ENCODE assay signal across 8 cellular contexts in genomic region chr22:44182591-44183588, GRCh38. TPM values are rescaled to one million over a fixed set of nuclear protein-coding genes. Genes with fewer than 3 reads are reported as not detected.
DNase-seq lines count a peak whose midpoint lies in the region; ATAC-seq, FAIRE-seq and TF ChIP-seq lines count a peak whose summit lies in the region.

No MANE protein-coding gene starts in this region.

- no peaks in the 10 kb centered on the region for H3K9me2 ChIP-seq in OCI-LY7 (ENCODE audit: insufficient read depth, low read length)

- H3K9ac ChIP-seq in DND-41 (ENCODE audit: low read depth, low read length) (peak overlapping the region; percentile 96), GM12878 (ENCODE audit: control insufficient read depth, insufficient read depth, low read length) (peak overlapping the region; percentile 93)

- H3K79me2 ChIP-seq in DND-41 (ENCODE audit: insufficient read depth, low read length) = peaks cover 23% of the 10 kb centered on the region
- no peaks in the 10 kb centered on the region for H3K79me2 ChIP-seq in OCI-LY7 (ENCODE audit: insufficient read depth, low read depth, low read length)
- peaks cover 11% of the 10 kb centered on the region for H3K79me2 ChIP-seq in GM12878 (ENCODE audit: control insufficient read depth, insufficient read depth, low read length)

- DNase-seq in DND-41 (peak; percentile 66), OCI-LY7 (ENCODE audit: low spot score) (peak; percentile 24), GM12878 (ENCODE audit: low read depth, low spot score) (no peak), posterior vena cava (ENCODE audit: low spot score) (peak; percentile 90), NAMALWA (ENCODE audit: low spot score) (no peak), SHP77 (lab: John Stamatoyannopoulos, UW) (no peak)

- no peaks in the 10 kb centered on the region for H3K9me3 ChIP-seq in DND-41 (ENCODE audit: insufficient read depth, low read length, severe bottlenecking)
- H3K9me3 ChIP-seq in OCI-LY7 (ENCODE audit: low read length) = no peaks in the 10 kb centered on the region
- H3K9me3 ChIP-seq in GM12878 (replicated peaks; ENCODE audit: control insufficient read depth, insufficient read depth, low read length) = no peaks in the 10 kb centered on the region

- 76% methylated on average over 25 of the region's 25 CpGs for WGBS in GM12878 (ENCODE audit: insufficient coverage, insufficient replicate concordance, low lambda C conversion rate, missing lambda C conversion rate)

- SMC1A ChIA-PET in GM12878 (lab: Charles Lee; ENCODE audit: uncharacterized antibody, unreplicated experiment) = interaction anchor here (1.1 to 1.8 kb wide), 2 partner anchors 8 to 10 kb away, joined by 3 to 7 read pairs; no protein-coding TSS in a partner anchor

- peaks cover 25% of the 10 kb centered on the region for H3K36me3 ChIP-seq in DND-41 (ENCODE audit: insufficient read depth, low read length)
- no peaks in the 10 kb centered on the region for H3K36me3 ChIP-seq in OCI-LY7 (ENCODE audit: insufficient read depth, low read length)
- peaks cover 0 to 2% of the 10 kb centered on the region in 2 experiments; a peak in 1 of 4 replicates for H3K36me3 ChIP-seq in GM12878 (ENCODE audit: control insufficient read depth in 2 of 2, insufficient read depth in 2 of 2, low read length in 1 of 2)

- peak overlapping the region; percentile 93 for H3K27ac ChIP-seq in DND-41 (ENCODE audit: low read length)
- no peak overlapping the region for H3K27ac ChIP-seq in OCI-LY7 (ENCODE audit: low read depth, low read length, poor library complexity, severe bottlenecking)
- peak overlapping the region; percentile 91 for H3K27ac ChIP-seq in GM12878 (ENCODE audit: control insufficient read depth, insufficient read depth)

- POLR2A ChIA-PET in OCI-LY7 (lab: Charles Lee) (interaction anchor here (0.6 to 0.8 kb wide), 2 partner anchors 22 to 80 kb away, joined by 3 read pairs; no protein-coding TSS in a partner anchor), GM12878 (lab: Charles Lee) (interaction anchor here (0.6 to 2.4 kb wide), 3 partner anchors 156 to 1232 kb away, joined by 3 to 7 read pairs (median 4); no protein-coding TSS in a partner anchor)

- FAIRE-seq in GM12878 (lab: Jason Lieb, UNC) = no peak

- TF ChIP-seq RAD21 in GM12878 (IDR thresholded peaks at IDR 0.05; ENCODE audit: insufficient read depth, low read depth, low read length) = no peak

- RAD21 ChIA-PET in GM12878 (lab: Charles Lee; ENCODE audit: unreplicated experiment) = interaction anchor here (0.7 to 3.1 kb wide), 6 partner anchors 9 to 156 kb away, joined by 3 to 14 read pairs (median 6); no protein-coding TSS in a partner anchor

- H3K4me3 ChIP-seq in DND-41 (ENCODE audit: low read depth in 1 of 2, low read length in 2 of 2) (peak overlapping the region; percentile 94 to 97; a peak in 3 of 4 replicates), OCI-LY7 (ENCODE audit: low read depth, low read length, poor library complexity, severe bottlenecking) (no peak overlapping the region), GM12878 (peak overlapping the region; percentile 79)

- H3K4me1 ChIP-seq in DND-41 (ENCODE audit: insufficient read depth, low read length) (peaks cover 30% of the 10 kb centered on the region), OCI-LY7 (ENCODE audit: insufficient read depth, low read length, poor library complexity, severe bottlenecking) (peaks cover 25% of the 10 kb centered on the region), GM12878 (ENCODE audit: control insufficient read depth, insufficient read depth, low read length) (peaks cover 13% of the 10 kb centered on the region)

- BruUV-seq in OCI-LY7 (replicated peaks; lab: Mats Ljungman, UMichigan) = no TSS peak
- BruUV-seq in GM12878 (replicated peaks; lab: Mats Ljungman, UMichigan) = no TSS peak

- TF ChIP-seq EP300 in GM12878 (IDR thresholded peaks at IDR 0.05; ENCODE audit: borderline replicate concordance in 1 of 2, control insufficient read depth in 1 of 2, low read depth in 2 of 2, low read length in 2 of 2) = no peak

- in situ Hi-C loops in GM12878 (cut with MboI) = no loop called here

- TF ChIP-seq POLR2A in GM12878 (IDR thresholded peaks at IDR 0.05; ENCODE audit: low read depth, low read length) = peak; percentile 77

- CTCF ChIA-PET in OCI-LY7 (lab: Charles Lee; ENCODE audit: unreplicated experiment) = no interaction called here
- CTCF ChIA-PET in GM12878 (lab: Yijun Ruan, JAX) = interaction anchor here (0.6 to 1.4 kb wide), 2 partner anchors 161 to 189 kb away, joined by 4 to 6 read pairs; no protein-coding TSS in a partner anchor

- no peak overlapping the region for H2AFZ ChIP-seq in DND-41 (ENCODE audit: low read depth, low read length)
- H2AFZ ChIP-seq in OCI-LY7 (ENCODE audit: low read length) = peak overlapping the region; percentile 63; the same call in 1 of the 2 replicates
- peak overlapping the region; percentile 20 for H2AFZ ChIP-seq in GM12878 (ENCODE audit: control insufficient read depth, low read depth, low read length)

- H3K4me2 ChIP-seq in DND-41 (ENCODE audit: insufficient read depth, low read length) = peak overlapping the region; percentile 99
- H3K4me2 ChIP-seq in OCI-LY7 (ENCODE audit: low read length) = peak overlapping the region; percentile 26; the same call in 1 of the 2 replicates
- peak overlapping the region; percentile 79 for H3K4me2 ChIP-seq in GM12878 (ENCODE audit: control insufficient read depth, insufficient read depth)

- TF ChIP-seq CTCF in DND-41 (IDR thresholded peaks at IDR 0.05; ENCODE audit: borderline replicate concordance, extremely low read depth, low read length, poor library complexity, severe bottlenecking) (no peak), OCI-LY7 (conservative IDR thresholded peaks at IDR 0.05; ENCODE audit: low read length) (no peak), GM12878 (IDR thresholded peaks at IDR 0.05 in 2 of 3, conservative IDR thresholded peaks at IDR 0.05 in 1 of 3; ENCODE audit: control insufficient read depth in 2 of 3, extremely low read depth in 1 of 3, insufficient read depth in 1 of 3, low read depth in 3 of 3, low read length in 3 of 3) (no peak)

- peaks cover 6% of the 10 kb centered on the region for H3K27me3 ChIP-seq in DND-41 (ENCODE audit: insufficient read depth, low read length, poor library complexity)
- no peaks in the 10 kb centered on the region for H3K27me3 ChIP-seq in GM12878 (replicated peaks in 1 of 2; ENCODE audit: control insufficient read depth in 2 of 2, insufficient read depth in 2 of 2, low read length in 1 of 2)

- H4K20me1 ChIP-seq in DND-41 (ENCODE audit: insufficient read depth, low read length) (peaks cover 13% of the 10 kb centered on the region), OCI-LY7 (ENCODE audit: insufficient read depth, low read length) (no peaks in the 10 kb centered on the region), GM12878 (ENCODE audit: control insufficient read depth, insufficient read depth) (no peaks in the 10 kb centered on the region)

- ATAC-seq in DND-41 (ENCODE audit: insufficient read depth, low read depth) = peak; percentile 60
- peak; percentile 77 for ATAC-seq in GM12878
- no peak for ATAC-seq in HG02642 (IDR thresholded peaks at IDR 0.05; ENCODE audit: poor library complexity, unreplicated experiment)
- ATAC-seq in HG03139 (IDR thresholded peaks at IDR 0.05; ENCODE audit: unreplicated experiment) = no peak

- intact Hi-C loops in OCI-LY7 (cut with micrococcal nuclease; ENCODE audit: unreplicated experiment) = no loop called here
- intact Hi-C loops in GM12878 (cut with micrococcal nuclease; ENCODE audit: unreplicated experiment) = no loop called here
- intact Hi-C loops in posterior vena cava (cut with DNase I) = no loop called here

TF ChIP-seq in GM12878, 131 proteins besides CTCF, POLR2A, EP300 and RAD21 (continues in another document):
- no peak for TF ChIP-seq ESRRA (IDR thresholded peaks at IDR 0.05; ENCODE audit: low read length)
- no peak for TF ChIP-seq KAT2A (conservative IDR thresholded peaks at IDR 0.05; ENCODE audit: control insufficient read depth, low read depth, low read length)
- TF ChIP-seq POLR2AphosphoS5 (IDR thresholded peaks at IDR 0.05; ENCODE audit: low read length) = peak; percentile 36; the same call in 1 of the 2 replicates
- TF ChIP-seq TAF1 (IDR thresholded peaks at IDR 0.05; ENCODE audit: borderline replicate concordance, low read depth, low read length) = peak; percentile 39; the same call in 1 of the 2 replicates
- TF ChIP-seq EED (IDR thresholded peaks at IDR 0.05; ENCODE audit: low read depth) = 0 out of 2 replicates have a peak, but pooled peaks have one; percentile 24

RNA-seq across cellular contexts. Expression of gene PARVG, which starts 2.2 kb away (rescaled TPM):
- 0.28 and 0.85 TPM in 2 replicates for total RNA-seq in OCI-LY7 (2014; rRNA removed; shearing (Covaris generic))
- 7.7 and 8.6 TPM in 2 replicates for total RNA-seq in OCI-LY7 (2022)
- total RNA-seq in GM12878 (2013; cell fraction: nucleolus; rRNA removed) = 203 and 223 TPM in 2 replicates
- total RNA-seq in GM12878 (2014; rRNA removed) = 71.9 and 78.3 TPM in 2 replicates
- total RNA-seq in GM12878 (2014; rRNA removed; fragmentation: Illumina TruSeq; extraction: Trizol) = 42.7 and 43.6 TPM in 2 replicates
- 91.3 and 95.7 TPM in 2 replicates for total RNA-seq in GM12878 (2021)
- 40.8 TPM for polyA plus RNA-seq in GM12878 (2011; ENCODE audit: low read depth)
- 19.4 and 30.9 TPM in 2 replicates for polyA plus RNA-seq in GM12878 (2011; rRNA removed)
- polyA plus RNA-seq in GM12878 (2011; cell fraction: cytosol; rRNA removed) = 31.6 and 40.7 TPM in 2 replicates
- polyA plus RNA-seq in GM12878 (2011; cell fraction: nucleus; rRNA removed) = 149 and 198 TPM in 2 replicates
- polyA plus RNA-seq in GM12878 (2012) = 62.9 and 70.4 TPM in 2 replicates
- polyA plus RNA-seq in GM12878 (2014; fragmentation: Illumina TruSeq; extraction: Trizol) = 28.1 and 72.5 TPM in 2 replicates
- 10 to 100 TPM in 1 of 2 experiments, 1 to 10 TPM in 1; 6.3 to 11.7 TPM for polyA plus RNA-seq in GM12878 (2014; fragmentation: Nextera tagmentation; extraction: Ambion mirVana)
- polyA plus RNA-seq in GM12878 (2014; rRNA removed) = 123 and 135 TPM in 2 replicates
- polyA plus RNA-seq in GM12878 (2016; fragmentation: Nextera tagmentation; extraction: Ambion mirVana) = 10 to 100 TPM; 72.0 to 81.2 TPM
- 31.7 and 36.9 TPM in 2 replicates for polyA minus RNA-seq in GM12878 (2011; rRNA and poly(A)+ RNA removed)
- polyA minus RNA-seq in GM12878 (2011; cell fraction: cytosol; rRNA and poly(A)+ RNA removed) = 3.2 and 4.6 TPM in 2 replicates
- 38.0 and 51.1 TPM in 2 replicates for polyA minus RNA-seq in GM12878 (2011; cell fraction: nucleus; rRNA and poly(A)+ RNA removed)
- 10 to 100 TPM in 1 of 2 donors, 1 to 10 TPM in 1; 9.8 to 14.7 TPM for total RNA-seq in posterior vena cava

Comparison
In these comparisons a context has a peak if more than half of its experiments do, and no peak if none do; other contexts are left out.
1. ATAC-seq: peak in DND-41 (single experiment) and GM12878 (single experiment); none in HG02642 (single experiment) and HG03139 (single experiment).
2. DNase-seq: peak in DND-41 (single experiment), OCI-LY7 (single experiment) and posterior vena cava (single experiment); none in GM12878 (single experiment), NAMALWA (single experiment) and SHP77 (0 of 2).
3. H3K4me2 ChIP-seq: peak in every context shown above with its lines; median percentile 99 in DND-41; 79 in GM12878; 26 in OCI-LY7.